ENCODE assay signal across 1 cellular context in the genomic region with DNA sequence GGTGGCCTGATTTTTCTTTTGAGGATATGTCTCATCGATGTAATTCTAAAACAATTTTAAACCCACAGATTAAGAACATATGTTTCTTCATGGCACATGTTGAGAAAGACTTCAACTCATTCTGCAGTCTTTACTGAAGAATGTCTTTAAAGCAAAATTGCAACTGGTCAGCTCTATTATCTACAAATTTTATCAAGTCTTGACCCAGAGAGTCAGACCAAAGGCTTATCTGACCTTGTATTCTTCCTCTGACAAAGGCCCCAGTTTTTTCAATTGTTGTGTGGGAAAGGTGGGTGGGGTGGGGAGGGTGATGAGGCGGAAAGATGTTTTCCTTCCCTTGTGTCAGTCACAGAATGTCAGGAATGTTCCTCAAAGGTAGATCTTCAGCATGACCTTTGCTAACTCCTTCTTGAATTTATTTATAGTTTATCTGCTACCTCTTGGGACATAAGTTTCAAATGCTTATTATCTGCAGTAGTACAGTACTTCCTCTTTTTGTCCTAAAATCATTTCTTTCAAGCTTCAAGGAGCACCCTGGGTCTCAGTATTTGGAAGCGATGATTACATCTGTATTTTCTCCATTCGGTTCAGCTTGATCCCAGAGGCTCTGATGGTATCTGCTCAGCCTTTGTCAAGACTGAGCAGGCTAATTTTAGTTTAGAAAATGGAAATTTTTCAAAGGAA.
TF ChIP-seq lines count a peak whose summit lies in the region.

No MANE protein-coding gene starts in this region.

TF ChIP-seq in GM12878, 131 proteins besides CTCF, POLR2A, EP300 and RAD21 (continued from another document):
- TF ChIP-seq, protein P1, sequence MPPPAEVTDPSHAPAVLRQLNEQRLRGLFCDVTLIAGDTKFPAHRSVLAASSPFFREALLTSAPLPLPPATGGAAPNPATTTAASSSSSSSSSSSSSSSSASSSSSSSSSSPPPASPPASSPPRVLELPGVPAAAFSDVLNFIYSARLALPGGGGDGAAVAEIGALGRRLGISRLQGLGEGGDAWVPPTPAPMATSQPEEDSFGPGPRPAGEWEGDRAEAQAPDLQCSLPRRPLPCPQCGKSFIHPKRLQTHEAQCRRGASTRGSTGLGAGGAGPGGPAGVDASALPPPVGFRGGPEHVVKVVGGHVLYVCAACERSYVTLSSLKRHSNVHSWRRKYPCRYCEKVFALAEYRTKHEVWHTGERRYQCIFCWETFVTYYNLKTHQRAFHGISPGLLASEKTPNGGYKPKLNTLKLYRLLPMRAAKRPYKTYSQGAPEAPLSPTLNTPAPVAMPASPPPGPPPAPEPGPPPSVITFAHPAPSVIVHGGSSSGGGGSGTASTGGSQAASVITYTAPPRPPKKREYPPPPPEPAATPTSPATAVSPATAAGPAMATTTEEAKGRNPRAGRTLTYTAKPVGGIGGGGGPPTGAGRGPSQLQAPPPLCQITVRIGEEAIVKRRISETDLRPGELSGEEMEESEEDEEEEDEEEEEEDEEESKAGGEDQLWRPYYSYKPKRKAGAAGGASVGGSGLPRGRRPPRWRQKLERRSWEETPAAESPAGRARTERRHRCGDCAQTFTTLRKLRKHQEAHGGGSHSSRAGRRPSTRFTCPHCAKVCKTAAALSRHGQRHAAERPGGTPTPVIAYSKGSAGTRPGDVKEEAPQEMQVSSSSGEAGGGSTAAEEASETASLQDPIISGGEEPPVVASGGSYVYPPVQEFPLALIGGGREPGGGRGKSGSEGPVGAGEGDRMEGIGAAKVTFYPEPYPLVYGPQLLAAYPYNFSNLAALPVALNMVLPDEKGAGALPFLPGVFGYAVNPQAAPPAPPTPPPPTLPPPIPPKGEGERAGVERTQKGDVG (CRISPR knock-in tag; IDR thresholded peaks at IDR 0.05): no peak
- no peak for TF ChIP-seq CHD4 (IDR thresholded peaks at IDR 0.05)
- TF ChIP-seq, protein P2, sequence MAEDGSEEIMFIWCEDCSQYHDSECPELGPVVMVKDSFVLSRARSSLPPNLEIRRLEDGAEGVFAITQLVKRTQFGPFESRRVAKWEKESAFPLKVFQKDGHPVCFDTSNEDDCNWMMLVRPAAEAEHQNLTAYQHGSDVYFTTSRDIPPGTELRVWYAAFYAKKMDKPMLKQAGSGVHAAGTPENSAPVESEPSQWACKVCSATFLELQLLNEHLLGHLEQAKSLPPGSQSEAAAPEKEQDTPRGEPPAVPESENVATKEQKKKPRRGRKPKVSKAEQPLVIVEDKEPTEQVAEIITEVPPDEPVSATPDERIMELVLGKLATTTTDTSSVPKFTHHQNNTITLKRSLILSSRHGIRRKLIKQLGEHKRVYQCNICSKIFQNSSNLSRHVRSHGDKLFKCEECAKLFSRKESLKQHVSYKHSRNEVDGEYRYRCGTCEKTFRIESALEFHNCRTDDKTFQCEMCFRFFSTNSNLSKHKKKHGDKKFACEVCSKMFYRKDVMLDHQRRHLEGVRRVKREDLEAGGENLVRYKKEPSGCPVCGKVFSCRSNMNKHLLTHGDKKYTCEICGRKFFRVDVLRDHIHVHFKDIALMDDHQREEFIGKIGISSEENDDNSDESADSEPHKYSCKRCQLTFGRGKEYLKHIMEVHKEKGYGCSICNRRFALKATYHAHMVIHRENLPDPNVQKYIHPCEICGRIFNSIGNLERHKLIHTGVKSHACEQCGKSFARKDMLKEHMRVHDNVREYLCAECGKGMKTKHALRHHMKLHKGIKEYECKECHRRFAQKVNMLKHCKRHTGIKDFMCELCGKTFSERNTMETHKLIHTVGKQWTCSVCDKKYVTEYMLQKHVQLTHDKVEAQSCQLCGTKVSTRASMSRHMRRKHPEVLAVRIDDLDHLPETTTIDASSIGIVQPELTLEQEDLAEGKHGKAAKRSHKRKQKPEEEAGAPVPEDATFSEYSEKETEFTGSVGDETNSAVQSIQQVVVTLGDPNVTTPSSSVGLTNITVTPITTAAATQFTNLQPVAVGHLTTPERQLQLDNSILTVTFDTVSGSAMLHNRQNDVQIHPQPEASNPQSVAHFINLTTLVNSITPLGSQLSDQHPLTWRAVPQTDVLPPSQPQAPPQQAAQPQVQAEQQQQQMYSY (CRISPR knock-in tag; IDR thresholded peaks at IDR 0.05): no peak
